13 cellular contexts compared by ENCODE assay signal in the genomic region with DNA sequence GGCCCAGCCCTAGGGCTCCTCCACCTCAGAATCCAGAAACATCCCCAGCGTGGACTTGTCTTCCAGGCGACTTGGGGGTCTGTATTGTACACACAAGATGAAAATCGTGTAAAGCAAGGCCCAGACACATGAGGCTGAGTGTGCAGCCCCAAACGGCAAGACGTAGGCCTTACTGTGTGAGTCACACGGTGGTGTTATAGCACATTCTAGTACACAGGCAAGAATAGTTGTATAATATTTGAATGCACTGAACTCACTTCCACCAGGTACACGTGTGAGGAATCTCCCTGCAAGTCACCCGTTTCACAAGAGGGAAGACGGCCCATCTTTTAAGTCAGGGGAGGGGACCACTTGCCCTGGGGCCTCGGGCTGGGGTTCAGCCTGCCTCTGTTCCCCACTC.
A peak's percentile ranks its signal among the peaks of the same experiment; 100 is the strongest.
DNase-seq lines count a peak whose midpoint lies in the region; ATAC-seq and TF ChIP-seq lines count a peak whose summit lies in the region.
"Had no signal": no experiment of that assay in that cellular context is flagged by ENCODE, and none has a peak within 500 bp of the region (broad histone marks: within the 10 kb centered on the region; RNA-seq: fewer than 3 reads in every experiment).

No MANE protein-coding gene starts in this region.

- H3K36me3 Mint-ChIP-seq in stimulated activated naive CD8-positive, alpha-beta T cell treated with anti-CD3 and anti-CD28 coated beads, Interleukin-15, Interleukin-2, amounts not matched to agents 100 ng/mL and 50 ng/mL, for 24 hours (ENCODE audit: low read depth) = no peaks in the 10 kb centered on the region
- peaks cover 3% of the 10 kb centered on the region for H3K36me3 Mint-ChIP-seq in mesothelial cell of epicardium

- peak overlapping the region; percentile 92 for H3K27ac ChIP-seq in cingulate gyrus (ENCODE audit: low read depth, low read length)
- H3K27ac ChIP-seq: SJSA1 had no signal

- H3K4me3 Mint-ChIP-seq in stimulated activated naive CD8-positive, alpha-beta T cell treated with anti-CD3 and anti-CD28 coated beads, Interleukin-15, Interleukin-2, amounts not matched to agents 100 ng/mL and 50 ng/mL, for 24 hours = no peak overlapping the region
- H3K4me3 Mint-ChIP-seq in mesothelial cell of epicardium = no peak overlapping the region

- H3K27ac Mint-ChIP-seq in stimulated activated naive CD8-positive, alpha-beta T cell treated with anti-CD3 and anti-CD28 coated beads, Interleukin-15, Interleukin-2, amounts not matched to agents 100 ng/mL and 50 ng/mL, for 24 hours = peak overlapping the region; percentile 31
- peak overlapping the region; percentile 88 for H3K27ac Mint-ChIP-seq in mesothelial cell of epicardium

- TF ChIP-seq CTCF in mesothelial cell of epicardium (IDR thresholded peaks at IDR 0.05; ENCODE audit: unreplicated experiment) (no peak), omental fat pad (IDR thresholded peaks at IDR 0.05) (no peak)

- H3K4me1 Mint-ChIP-seq in stimulated activated naive CD8-positive, alpha-beta T cell treated with anti-CD3 and anti-CD28 coated beads, Interleukin-15, Interleukin-2, amounts not matched to agents 100 ng/mL and 50 ng/mL, for 24 hours (ENCODE audit: low read depth) = peaks cover 35% of the 10 kb centered on the region
- peaks cover 64% of the 10 kb centered on the region for H3K4me1 Mint-ChIP-seq in mesothelial cell of epicardium

- no peak for ATAC-seq in stimulated activated naive CD8-positive, alpha-beta T cell treated with anti-CD3 and anti-CD28 coated beads, Interleukin-15, Interleukin-2, amounts not matched to agents 100 U/mL and 50 U/mL, for 24 hours
- ATAC-seq in omental fat pad (ENCODE audit: low FRiP score) = no peak

- H3K9me3 Mint-ChIP-seq in stimulated activated naive CD8-positive, alpha-beta T cell treated with anti-CD3 and anti-CD28 coated beads, Interleukin-15, Interleukin-2, amounts not matched to agents 100 ng/mL and 50 ng/mL, for 24 hours = no peaks in the 10 kb centered on the region
- no peaks in the 10 kb centered on the region for H3K9me3 Mint-ChIP-seq in mesothelial cell of epicardium

- DNase-seq in stimulated activated naive CD8-positive, alpha-beta T cell treated with anti-CD3 and anti-CD28 coated beads, Interleukin-15, Interleukin-2, amounts not matched to agents 100 U/mL and 50 U/mL, for 24 hours = no peak
- DNase-seq in mesothelial cell of epicardium (ENCODE audit: low spot score in 2 of 2, unreplicated experiment in 2 of 2) = no peak
- DNase-seq in SIG-M5 treated with dmso at 0.1 percent for 504 hours (lab: John Stamatoyannopoulos, UW; ENCODE audit: unreplicated experiment) = no peak
- DNase-seq in HCEC 1CT = no peak
- no peak for DNase-seq in activated CD8-positive, alpha-beta memory T cell treated with anti-CD3 and anti-CD28 coated beads, Interleukin-2, amount 50 U/mL, for 4 hours
- DNase-seq in omental fat pad (ENCODE audit: low spot score) = no peak
- DNase-seq: activated gamma-delta T cell treated with Interleukin-2 at 50 U/mL for 16 hours, NCI-H1048, NCI-H226, retina had no signal

- no peaks in the 10 kb centered on the region for H3K27me3 Mint-ChIP-seq in stimulated activated naive CD8-positive, alpha-beta T cell treated with anti-CD3 and anti-CD28 coated beads, Interleukin-15, Interleukin-2, amounts not matched to agents 100 ng/mL and 50 ng/mL, for 24 hours
- no peaks in the 10 kb centered on the region for H3K27me3 Mint-ChIP-seq in mesothelial cell of epicardium (ENCODE audit: low read depth)
